In genomic region chr12:581746-582145, GRCh38 we compare ENCODE assay signal across 24 cellular contexts.
DNase-seq lines count a peak whose midpoint lies in the region; ATAC-seq and TF ChIP-seq lines count a peak whose summit lies in the region.
"Had no signal": no experiment of that assay in that cellular context is flagged by ENCODE, and none has a peak within 500 bp of the region (broad histone marks: within the 10 kb centered on the region; RNA-seq: fewer than 3 reads in every experiment).

No MANE protein-coding gene starts in this region.

- H3K4me3 ChIP-seq in heart right ventricle (no peak overlapping the region), Panc1 (ENCODE audit: low read depth in 2 of 2, low read length in 2 of 2) (no peak overlapping the region), liver (ENCODE audit: low read depth in 1 of 3, low read length in 3 of 3) (no peak overlapping the region)
- H3K4me3 ChIP-seq: K562, PC-9, SK-N-MC had no signal

- no peak for TF ChIP-seq RAD21 in liver (IDR thresholded peaks at IDR 0.05)

- intact Hi-C loops in heart right ventricle (cut with DNase I): no loop called here
- intact Hi-C loops in Right ventricle myocardium superior (cut with DNase I): no loop called here
- intact Hi-C loops in Panc1 (cut with micrococcal nuclease; ENCODE audit: unreplicated experiment): no loop called here

- TF ChIP-seq CTCF in heart right ventricle (IDR thresholded peaks at IDR 0.05): no peak
- no peak for TF ChIP-seq CTCF in Panc1 (IDR thresholded peaks at IDR 0.05)
- no peak for TF ChIP-seq CTCF in liver (IDR thresholded peaks at IDR 0.05; ENCODE audit: low read depth, low read length, missing input control)

- no TSS peak for BruUV-seq in Panc1 (replicated peaks; lab: Mats Ljungman, UMichigan)

- no peak for DNase-seq in heart right ventricle
- no peak for DNase-seq in Right ventricle myocardium superior
- no peak for DNase-seq in Panc1 (ENCODE audit: low read depth, low spot score)
- DNase-seq in substantia nigra (lab: John Stamatoyannopoulos, UW): no peak
- DNase-seq in DMS 273 (lab: John Stamatoyannopoulos, UW; ENCODE audit: unreplicated experiment): no peak
- DNase-seq in NCI-H526 (lab: John Stamatoyannopoulos, UW): no peak
- DNase-seq: Calu3, DMS153, DND-41, H7, Kasumi-1, NCI-H1092 treated with DMSO at 0.1 percent for 48 hours, NCI-H1436, NCI-H187, NCI-H2171 treated with DMSO at 0.1 percent for 48 hours, NCI-H345, NCI-H510A treated with DMSO at 0.1 percent for 48 hours, NCI-H748 treated with DMSO at 0.1 percent for 48 hours, PC-9, RPMI8226, SHP77 treated with DMSO at 0.1 percent for 48 hours had no signal

- in situ Hi-C loops in Panc1 (cut with HindIII; ENCODE audit: low pct_unique_long_range_greater_than_20kb, low sequenced_read_pairs): no loop called here

- H3K9me3 ChIP-seq in heart right ventricle: no peaks in the 10 kb centered on the region
- no peaks in the 10 kb centered on the region for H3K9me3 ChIP-seq in Panc1 (ENCODE audit: control insufficient read depth, insufficient read depth, low read depth, low read length)
- no peaks in the 10 kb centered on the region for H3K9me3 ChIP-seq in liver (ENCODE audit: control insufficient read depth in 4 of 4, low read length in 3 of 4)

- WGBS in heart right ventricle, 2 donors: 62 to 73% methylated on average over 9 of the region's 9 CpGs
- 55% methylated on average over 9 of the region's 9 CpGs for WGBS in liver

- H3K27ac ChIP-seq in heart right ventricle (peak overlapping the region in 9 of 10 donors; percentile 38 to 81 (median 64)), Panc1 (ENCODE audit: low read length) (peak overlapping the region; percentile 68; the same call in 1 of the 2 replicates), liver (ENCODE audit: low read depth in 1 of 2, low read length in 2 of 2) (peak overlapping the region; percentile 33 to 48), substantia nigra (ENCODE audit: low read depth, low read length, poor library complexity, severe bottlenecking) (peak overlapping the region; percentile 38)
- H3K27ac ChIP-seq: PC-9, SK-N-MC had no signal

- H3K36me3 ChIP-seq in heart right ventricle (no peaks in the 10 kb centered on the region), Panc1 (ENCODE audit: control insufficient read depth, insufficient read depth, low read length) (no peaks in the 10 kb centered on the region), liver (ENCODE audit: control insufficient read depth in 4 of 4, insufficient read depth in 3 of 4, low read depth in 1 of 4, low read length in 3 of 4) (no peaks in the 10 kb centered on the region)

- H3K4me1 ChIP-seq in heart right ventricle (peaks cover 7 to 37% (median 23%) of the 10 kb centered on the region in 9 donors), Panc1 (ENCODE audit: control insufficient read depth, insufficient read depth, low read length) (peaks cover 33% of the 10 kb centered on the region), liver (ENCODE audit: control insufficient read depth in 4 of 4, insufficient read depth in 4 of 4, low read length in 3 of 4) (peaks cover 15 to 57% (median 40%) of the 10 kb centered on the region in 4 donors)

- H3K27me3 ChIP-seq in heart right ventricle (no peaks in the 10 kb centered on the region), Panc1 (ENCODE audit: control insufficient read depth, insufficient read depth, low read length) (no peaks in the 10 kb centered on the region), liver (ENCODE audit: control insufficient read depth in 4 of 4, insufficient read depth in 4 of 4, low read length in 3 of 4) (no peaks in the 10 kb centered on the region)

- H3K9ac ChIP-seq in liver (ENCODE audit: low read depth in 1 of 2, low read length in 2 of 2): no peak overlapping the region

- ATAC-seq in heart right ventricle (no peak), Right ventricle myocardium superior (ENCODE audit: poor library complexity) (no peak), Panc1 (no peak)
- ATAC-seq: K562 had no signal

- POLR2A ChIA-PET in Panc1 (lab: Charles Lee): no interaction called here

- CTCF ChIA-PET in Panc1 (lab: Charles Lee): no interaction called here

TF ChIP-seq in liver, 16 proteins besides CTCF, POLR2A, EP300 and RAD21:
- TF ChIP-seq NR2F2 (IDR thresholded peaks at IDR 0.05) (no peak), FOXA2 (IDR thresholded peaks at IDR 0.05) (no peak), ATF3 (IDR thresholded peaks at IDR 0.05) (no peak), YY1 (IDR thresholded peaks at IDR 0.05) (no peak), TAF1 (conservative IDR thresholded peaks at IDR 0.05) (no peak), ZBTB33 (IDR thresholded peaks at IDR 0.05) (no peak), EGR1 (IDR thresholded peaks at IDR 0.05; ENCODE audit: low read depth in 2 of 2) (no peak), HNF4A (conservative IDR thresholded peaks at IDR 0.05) (no peak), JUND (IDR thresholded peaks at IDR 0.05) (no peak), FOXA1 (IDR thresholded peaks at IDR 0.05) (no peak), REST (IDR thresholded peaks at IDR 0.05) (no peak), RXRA (IDR thresholded peaks at IDR 0.05) (no peak), MAX (IDR thresholded peaks at IDR 0.05) (no peak)
